In genomic region chr4:99300934-99301333, GRCh38 we compare ENCODE assay signal across 9 cellular contexts. TPM values are rescaled to one million over a fixed set of nuclear protein-coding genes. Genes with fewer than 3 reads are reported as not detected.
DNase-seq lines count a peak whose midpoint lies in the region; ATAC-seq and TF ChIP-seq lines count a peak whose summit lies in the region.
"Had no signal": no experiment of that assay in that cellular context is flagged by ENCODE, and none has a peak within 500 bp of the region (broad histone marks: within the 10 kb centered on the region; RNA-seq: fewer than 3 reads in every experiment).

No MANE protein-coding gene starts in this region.

- H3K4me3 ChIP-seq in brain microvascular endothelial cell (ENCODE audit: low read depth, low read length) (no peak overlapping the region), kidney epithelial cell (ENCODE audit: low read depth, low read length) (no peak overlapping the region), thyroid gland (replicated peaks in 1 of 3) (no peak overlapping the region)

- 31 to 43% methylated on average over 4 of the region's 4 CpGs for WGBS in thyroid gland, 2 donors

- no peaks in the 10 kb centered on the region for H3K9me3 ChIP-seq in thyroid gland

- TF ChIP-seq CTCF in brain microvascular endothelial cell (IDR thresholded peaks at IDR 0.05; ENCODE audit: low read depth, low read length, missing control alignments) (no peak), kidney epithelial cell (IDR thresholded peaks at IDR 0.05; ENCODE audit: insufficient read depth, low read length, poor library complexity, severe bottlenecking) (no peak), thyroid gland (IDR thresholded peaks at IDR 0.05) (no peak)

- in situ Hi-C loops in brain microvascular endothelial cell (cut with HindIII; ENCODE audit: low pct_ligation_motif_present, low sequenced_read_pairs): no loop called here

- ATAC-seq in GM19328 (IDR thresholded peaks at IDR 0.05; ENCODE audit: unreplicated experiment) (no peak), HG03439 (IDR thresholded peaks at IDR 0.05; ENCODE audit: unreplicated experiment) (no peak), HG02759 (IDR thresholded peaks at IDR 0.05; ENCODE audit: unreplicated experiment) (no peak)
- no peak for ATAC-seq in activated naive CD4-positive, alpha-beta T cell treated with anti-CD3 and anti-CD28 coated beads, Interleukin-2, amount 50 U/mL, for 72 hours

- intact Hi-C loops in thyroid gland (cut with DNase I): no loop called here

- peaks cover 16 to 20% of the 10 kb centered on the region in 2 donors for H3K9me3 Mint-ChIP-seq in activated naive CD4-positive, alpha-beta T cell treated with anti-CD3 and anti-CD28 coated beads, Interleukin-2, amount 50 U/mL, for 72 hours

- H3K27me3 ChIP-seq in brain microvascular endothelial cell (replicated peaks): no peaks in the 10 kb centered on the region
- no peaks in the 10 kb centered on the region for H3K27me3 ChIP-seq in kidney epithelial cell (ENCODE audit: control insufficient read depth, insufficient read depth, low read length)
- H3K27me3 ChIP-seq in thyroid gland: no peaks in the 10 kb centered on the region

- no peaks in the 10 kb centered on the region for H3K36me3 ChIP-seq in brain microvascular endothelial cell (replicated peaks)
- no peaks in the 10 kb centered on the region for H3K36me3 ChIP-seq in kidney epithelial cell (ENCODE audit: control insufficient read depth, insufficient read depth, low read length)
- no peaks in the 10 kb centered on the region for H3K36me3 ChIP-seq in thyroid gland

- no peak for TF ChIP-seq POLR2A in thyroid gland (IDR thresholded peaks at IDR 0.05)

- peaks cover 3 to 7% of the 10 kb centered on the region in 2 donors for H3K36me3 Mint-ChIP-seq in activated naive CD4-positive, alpha-beta T cell treated with anti-CD3 and anti-CD28 coated beads, Interleukin-2, amount 50 U/mL, for 72 hours
- H3K36me3 Mint-ChIP-seq: activated CD4-positive, alpha-beta memory T cell treated with anti-CD3 and anti-CD28 coated beads for 36 hours had no signal

- H3K4me1 ChIP-seq in thyroid gland: no peaks in the 10 kb centered on the region

- H3K27ac ChIP-seq in brain microvascular endothelial cell (no peak overlapping the region), thyroid gland (peak overlapping the region in 1 of 3 donors; percentile 24)

- no peak overlapping the region for H3K27ac Mint-ChIP-seq in activated naive CD4-positive, alpha-beta T cell treated with anti-CD3 and anti-CD28 coated beads, Interleukin-2, amount 50 U/mL, for 72 hours
- H3K27ac Mint-ChIP-seq: activated CD4-positive, alpha-beta memory T cell treated with anti-CD3 and anti-CD28 coated beads for 36 hours had no signal

- DNase-seq in NCI-H1105 (lab: John Stamatoyannopoulos, UW) (peak; percentile 15), brain microvascular endothelial cell (peak; percentile 93), kidney epithelial cell (ENCODE audit: low read depth) (peak; percentile 5), thyroid gland (peak; percentile 64 to 71)
- no peak for DNase-seq in activated naive CD4-positive, alpha-beta T cell treated with anti-CD3 and anti-CD28 coated beads, Interleukin-2, amount 50 U/mL, for 72 hours (ENCODE audit: low spot score in 2 of 2)
- DNase-seq: activated CD4-positive, alpha-beta memory T cell treated with anti-CD3 and anti-CD28 coated beads for 36 hours had no signal

RNA-seq across cellular contexts. Expression of gene ADH1A, which starts 10.1 kb away (rescaled TPM):
- total RNA-seq in kidney epithelial cell (not detected in 2 replicates), thyroid gland (under 1 TPM in 1 of 4 donors, not detected in 3; 0.27 TPM)
- total RNA-seq in activated naive CD4-positive, alpha-beta T cell treated with anti-CD3 and anti-CD28 coated beads, Interleukin-2, amount 50 U/mL, for 72 hours: not detected
- total RNA-seq: activated CD4-positive, alpha-beta memory T cell treated with anti-CD3 and anti-CD28 coated beads for 36 hours had no signal

RNA-seq across cellular contexts. Expression of gene ADH1B, which starts 20.3 kb away (rescaled TPM):
- 0.08 TPM in 1 of 2 replicates, not detected in the other for total RNA-seq in kidney epithelial cell
- total RNA-seq in thyroid gland: 100 to 1,000 TPM; 156 to 898 (median 224) TPM
- total RNA-seq in activated naive CD4-positive, alpha-beta T cell treated with anti-CD3 and anti-CD28 coated beads, Interleukin-2, amount 50 U/mL, for 72 hours: not detected
- total RNA-seq: activated CD4-positive, alpha-beta memory T cell treated with anti-CD3 and anti-CD28 coated beads for 36 hours had no signal

RNA-seq across cellular contexts. Expression of gene ADH1C, which starts 51.6 kb away (rescaled TPM):
- total RNA-seq in kidney epithelial cell (0.21 and 1.7 TPM in 2 replicates), thyroid gland (10 to 100 TPM in 2 of 4 donors, 1 to 10 TPM in 2; 1.6 to 18.0 (median 9.6) TPM)
- total RNA-seq in activated naive CD4-positive, alpha-beta T cell treated with anti-CD3 and anti-CD28 coated beads, Interleukin-2, amount 50 U/mL, for 72 hours: not detected
- total RNA-seq: activated CD4-positive, alpha-beta memory T cell treated with anti-CD3 and anti-CD28 coated beads for 36 hours had no signal

Comparison
In these comparisons a context has a peak if more than half of its experiments do, and no peak if none do; other contexts are left out.
1. DNase-seq: peak in NCI-H1105 (single experiment), brain microvascular endothelial cell (single experiment), kidney epithelial cell (single experiment) and thyroid gland (2 of 2); none in activated naive CD4-positive, alpha-beta T cell treated with anti-CD3 and anti-CD28 coated beads, Interleukin-2, amount 50 U/mL, for 72 hours (0 of 2).
2. RNA of gene ADH1B, which starts 20.3 kb away (total RNA-seq): 156 to 898 TPM in thyroid gland; 0.08 TPM in kidney epithelial cell and not detected in activated naive CD4-positive, alpha-beta T cell treated with anti-CD3 and anti-CD28 coated beads, Interleukin-2, amount 50 U/mL, for 72 hours; every median in the first group is over 100 times any median in the second.